32 cellular contexts compared by ENCODE assay signal in genomic region chr3:194606163-194606562, GRCh38.
"Had no signal": no experiment of that assay in that cellular context is flagged by ENCODE, and none has a peak within 500 bp of the region (broad histone marks: within the 10 kb centered on the region; RNA-seq: fewer than 3 reads in every experiment).

No MANE protein-coding gene starts in this region.

- H3K9me3 ChIP-seq: adrenal gland, ascending aorta, body of pancreas, breast epithelium had no signal

- H3K27ac ChIP-seq: adrenal gland, ascending aorta, body of pancreas, brain microvascular endothelial cell, breast epithelium, cardiac muscle cell had no signal

- H3K4me3 ChIP-seq: adrenal gland, ascending aorta, body of pancreas, breast epithelium, cardiac muscle cell had no signal

- ATAC-seq: activated naive CD4-positive, alpha-beta T cell treated with anti-CD3 and anti-CD28 coated beads, Interleukin-2, amount 50 U/mL, for 72 hours; activated naive CD8-positive, alpha-beta T cell treated with anti-CD3 and anti-CD28 coated beads, Interleukin-2, amount 50 U/mL, for 24 hours; activated T-cell treated with anti-CD3 and anti-CD28 coated beads, Interleukin-2, amount 50 U/mL, for 4 hours; activated T-cell treated with anti-CD3 and anti-CD28 coated beads, Interleukin-2, amount 50 U/mL, for 72 hours; activated T-helper 17 cell treated with anti-CD3 and anti-CD28 coated beads, Interleukin-2, amount 50 U/mL, for 72 hours; body of pancreas had no signal

- H3K4me1 ChIP-seq: adrenal gland, ascending aorta, body of pancreas, breast epithelium had no signal

- H3K27me3 ChIP-seq: adrenal gland, ascending aorta, body of pancreas, brain microvascular endothelial cell, breast epithelium, cardiac muscle cell had no signal

- DNase-seq: activated effector memory CD4-positive, alpha-beta T cell treated with anti-CD3 and anti-CD28 coated beads, Interleukin-2, amount 50 U/mL, for 16 hours; activated effector memory CD4-positive, alpha-beta T cell treated with Interleukin-2 at 50 U/mL for 16 hours; activated gamma-delta T cell; activated gamma-delta T cell treated with Interleukin-2 at 50 U/mL for 16 hours; activated naive CD4-positive, alpha-beta T cell; activated naive CD4-positive, alpha-beta T cell treated with anti-CD3 and anti-CD28 coated beads for 36 hours; activated naive CD4-positive, alpha-beta T cell treated with anti-CD3 and anti-CD28 coated beads, Interleukin-2, amount 10 ng/mL, durations not matched to agents 7 days and 5 days; activated naive CD4-positive, alpha-beta T cell treated with anti-CD3 and anti-CD28 coated beads, Interleukin-2, amount 50 U/mL, for 16 hours; activated naive CD4-positive, alpha-beta T cell treated with Interleukin-2 at 50 U/mL for 16 hours; activated naive CD8-positive, alpha-beta T cell treated with anti-CD3 and anti-CD28 coated beads for 36 hours; activated naive CD8-positive, alpha-beta T cell treated with anti-CD3 and anti-CD28 coated beads, Interleukin-2, amount 10 ng/mL, durations not matched to agents 7 days and 5 days; activated naive CD8-positive, alpha-beta T cell treated with anti-CD3 and anti-CD28 coated beads, Interleukin-2, amount 50 U/mL, for 24 hours; activated T-cell treated with anti-CD3 and anti-CD28 coated beads, Interleukin-2, amount 50 U/mL, for 1 hour; activated T-cell treated with anti-CD3 and anti-CD28 coated beads, Interleukin-2, amount 50 U/mL, for 24 hours; activated T-cell treated with anti-CD3 and anti-CD28 coated beads, Interleukin-2, amount 50 U/mL, for 4 hours; activated T-cell treated with anti-CD3 and anti-CD28 coated beads, Interleukin-2, amount 50 U/mL, for 48 hours; activated T-cell treated with anti-CD3 and anti-CD28 coated beads, Interleukin-2, amount 50 U/mL, for 72 hours; adrenal gland; amniotic stem cell; amygdala; anterior cingulate cortex; aorta; body of pancreas; brain microvascular endothelial cell; caudate nucleus; central memory CD4-positive, alpha-beta T cell; cerebellar nuclear complex had no signal

- H3K36me3 ChIP-seq: adrenal gland, breast epithelium, cardiac muscle cell had no signal
